Comparison of ENCODE assay signal across 44 cellular contexts in genomic region chr16:49347476-49347875, GRCh38. TPM values are rescaled to one million over a fixed set of nuclear protein-coding genes. Genes with fewer than 3 reads are reported as not detected.
"Had no signal": no experiment of that assay in that cellular context is flagged by ENCODE, and none has a peak within 500 bp of the region (broad histone marks: within the 10 kb centered on the region; RNA-seq: fewer than 3 reads in every experiment).

No MANE protein-coding gene starts in this region.

- DNase-seq: activated effector memory CD4-positive, alpha-beta T cell treated with anti-CD3 and anti-CD28 coated beads, Interleukin-2, amount 50 U/mL, for 16 hours; activated effector memory CD4-positive, alpha-beta T cell treated with Interleukin-2 at 50 U/mL for 16 hours; activated gamma-delta T cell; activated gamma-delta T cell treated with Interleukin-2 at 50 U/mL for 16 hours; activated naive CD4-positive, alpha-beta T cell; activated naive CD4-positive, alpha-beta T cell treated with anti-CD3 and anti-CD28 coated beads for 36 hours; activated naive CD4-positive, alpha-beta T cell treated with anti-CD3 and anti-CD28 coated beads, Interleukin-2, amount 10 ng/mL, durations not matched to agents 7 days and 5 days; activated naive CD4-positive, alpha-beta T cell treated with anti-CD3 and anti-CD28 coated beads, Interleukin-2, amount 50 U/mL, for 16 hours; activated naive CD4-positive, alpha-beta T cell treated with Interleukin-2 at 50 U/mL for 16 hours; activated naive CD8-positive, alpha-beta T cell treated with anti-CD3 and anti-CD28 coated beads for 36 hours; activated naive CD8-positive, alpha-beta T cell treated with anti-CD3 and anti-CD28 coated beads, Interleukin-2, amount 10 ng/mL, durations not matched to agents 7 days and 5 days; activated naive CD8-positive, alpha-beta T cell treated with anti-CD3 and anti-CD28 coated beads, Interleukin-2, amount 50 U/mL, for 24 hours; activated T-cell treated with anti-CD3 and anti-CD28 coated beads for 4 hours; activated T-cell treated with anti-CD3 and anti-CD28 coated beads, Interleukin-2, amount 50 U/mL, for 1 hour; activated T-cell treated with anti-CD3 and anti-CD28 coated beads, Interleukin-2, amount 50 U/mL, for 24 hours; activated T-cell treated with anti-CD3 and anti-CD28 coated beads, Interleukin-2, amount 50 U/mL, for 4 hours; activated T-cell treated with anti-CD3 and anti-CD28 coated beads, Interleukin-2, amount 50 U/mL, for 48 hours; activated T-cell treated with anti-CD3 and anti-CD28 coated beads, Interleukin-2, amount 50 U/mL, for 72 hours; amniotic stem cell; amygdala; anterior cingulate cortex; aorta; body of pancreas; brain microvascular endothelial cell; caudate nucleus; central memory CD4-positive, alpha-beta T cell; cerebellar nuclear complex had no signal

- H3K27ac Mint-ChIP-seq: activated naive CD4-positive, alpha-beta T cell treated with anti-CD3 and anti-CD28 coated beads for 36 hours; activated naive CD4-positive, alpha-beta T cell treated with anti-CD3 and anti-CD28 coated beads, Interleukin-2, amount 10 ng/mL, durations not matched to agents 7 days and 5 days; activated naive CD4-positive, alpha-beta T cell treated with anti-CD3 and anti-CD28 coated beads, Interleukin-2, amount 50 U/mL, for 24 hours; activated naive CD4-positive, alpha-beta T cell treated with anti-CD3 and anti-CD28 coated beads, Interleukin-2, amount 50 U/mL, for 72 hours; activated naive CD8-positive, alpha-beta T cell; activated naive CD8-positive, alpha-beta T cell treated with anti-CD3 and anti-CD28 coated beads for 36 hours; activated naive CD8-positive, alpha-beta T cell treated with anti-CD3 and anti-CD28 coated beads, Interleukin-2, amount 10 ng/mL, durations not matched to agents 7 days and 5 days; activated naive CD8-positive, alpha-beta T cell treated with anti-CD3 and anti-CD28 coated beads, Interleukin-2, amount 50 U/mL, for 24 hours; activated T-cell treated with anti-CD3 and anti-CD28 coated beads, Interleukin-2, amount 50 U/mL, for 24 hours; activated T-cell treated with anti-CD3 and anti-CD28 coated beads, Interleukin-2, amount 50 U/mL, for 72 hours; activated T-helper 1 cell treated with anti-CD3 and anti-CD28 coated beads, Interleukin-12 subunit alpha, Interleukin-12 subunit beta, Interleukin-2, Interleukin-4 antibody, amounts not matched to agents 30 ng/mL and 10 ng/mL and 1 ng/mL, durations not matched to agents 14 hours and 24 hours and 36 hours; activated T-helper 17 cell treated with anti-CD3 and anti-CD28 coated beads, Interleukin-2, amount 50 U/mL, for 72 hours; activated T-helper 2 cell treated with anti-CD3 and anti-CD28 coated beads, Interferon-gamma antibody, Interleukin-2, Interleukin-4, amounts not matched to agents 10 μg/mL and 5 μg/mL and 100 μg/mL, durations not matched to agents 14 hours and 24 hours and 36 hours; brain had no signal

- H3K27me3 ChIP-seq: ascending aorta, body of pancreas, brain microvascular endothelial cell had no signal

- ATAC-seq: activated naive CD4-positive, alpha-beta T cell treated with anti-CD3 and anti-CD28 coated beads, Interleukin-2, amount 50 U/mL, for 72 hours; activated naive CD8-positive, alpha-beta T cell treated with anti-CD3 and anti-CD28 coated beads, Interleukin-2, amount 50 U/mL, for 24 hours; activated T-cell treated with anti-CD3 and anti-CD28 coated beads, Interleukin-2, amount 50 U/mL, for 4 hours; activated T-cell treated with anti-CD3 and anti-CD28 coated beads, Interleukin-2, amount 50 U/mL, for 72 hours; activated T-helper 17 cell treated with anti-CD3 and anti-CD28 coated beads, Interleukin-2, amount 50 U/mL, for 72 hours; body of pancreas had no signal

- H3K4me1 Mint-ChIP-seq: activated naive CD4-positive, alpha-beta T cell treated with anti-CD3 and anti-CD28 coated beads, Interleukin-2, amount 10 ng/mL, durations not matched to agents 7 days and 5 days; activated naive CD4-positive, alpha-beta T cell treated with anti-CD3 and anti-CD28 coated beads, Interleukin-2, amount 50 U/mL, for 24 hours; activated naive CD8-positive, alpha-beta T cell treated with anti-CD3 and anti-CD28 coated beads for 36 hours; activated naive CD8-positive, alpha-beta T cell treated with anti-CD3 and anti-CD28 coated beads, Interleukin-2, amount 10 ng/mL, durations not matched to agents 7 days and 5 days; activated naive CD8-positive, alpha-beta T cell treated with anti-CD3 and anti-CD28 coated beads, Interleukin-2, amount 50 U/mL, for 24 hours; brain; central memory CD8-positive, alpha-beta T cell had no signal

- H3K4me3 ChIP-seq: adrenal gland, ascending aorta, body of pancreas, breast epithelium, cardiac muscle cell had no signal

- H3K36me3 ChIP-seq: adrenal gland, ascending aorta, brain microvascular endothelial cell, breast epithelium, cardiac muscle cell had no signal

- H3K9me3 ChIP-seq: adrenal gland, ascending aorta, body of pancreas, breast epithelium had no signal

- H3K4me1 ChIP-seq: adrenal gland, ascending aorta, body of pancreas, breast epithelium had no signal

- H3K9me3 Mint-ChIP-seq: activated naive CD4-positive, alpha-beta T cell treated with anti-CD3 and anti-CD28 coated beads for 36 hours; activated naive CD4-positive, alpha-beta T cell treated with anti-CD3 and anti-CD28 coated beads, Interleukin-2, amount 10 ng/mL, durations not matched to agents 7 days and 5 days; activated naive CD4-positive, alpha-beta T cell treated with anti-CD3 and anti-CD28 coated beads, Interleukin-2, amount 50 U/mL, for 24 hours; activated naive CD4-positive, alpha-beta T cell treated with anti-CD3 and anti-CD28 coated beads, Interleukin-2, amount 50 U/mL, for 72 hours; activated naive CD8-positive, alpha-beta T cell treated with anti-CD3 and anti-CD28 coated beads for 36 hours; activated naive CD8-positive, alpha-beta T cell treated with anti-CD3 and anti-CD28 coated beads, Interleukin-2, amount 10 ng/mL, durations not matched to agents 7 days and 5 days; activated naive CD8-positive, alpha-beta T cell treated with anti-CD3 and anti-CD28 coated beads, Interleukin-2, amount 50 U/mL, for 24 hours; activated T-cell treated with anti-CD3 and anti-CD28 coated beads, Interleukin-2, amount 50 U/mL, for 24 hours; activated T-cell treated with anti-CD3 and anti-CD28 coated beads, Interleukin-2, amount 50 U/mL, for 4 hours; activated T-cell treated with anti-CD3 and anti-CD28 coated beads, Interleukin-2, amount 50 U/mL, for 72 hours; activated T-helper 1 cell treated with anti-CD3 and anti-CD28 coated beads, Interleukin-12 subunit alpha, Interleukin-12 subunit beta, Interleukin-2, Interleukin-4 antibody, amounts not matched to agents 30 ng/mL and 10 ng/mL and 1 ng/mL, durations not matched to agents 14 hours and 24 hours and 36 hours; activated T-helper 17 cell treated with anti-CD3 and anti-CD28 coated beads, Interleukin-2, amount 50 U/mL, for 72 hours; activated T-helper 2 cell treated with anti-CD3 and anti-CD28 coated beads, Interferon-gamma antibody, Interleukin-2, Interleukin-4, amounts not matched to agents 10 μg/mL and 5 μg/mL and 100 μg/mL, durations not matched to agents 14 hours and 24 hours and 36 hours; central memory CD8-positive, alpha-beta T cell had no signal

- H3K36me3 Mint-ChIP-seq: activated naive CD4-positive, alpha-beta T cell treated with anti-CD3 and anti-CD28 coated beads, Interleukin-2, amount 10 ng/mL, durations not matched to agents 7 days and 5 days; activated naive CD4-positive, alpha-beta T cell treated with anti-CD3 and anti-CD28 coated beads, Interleukin-2, amount 50 U/mL, for 24 hours; activated naive CD4-positive, alpha-beta T cell treated with anti-CD3 and anti-CD28 coated beads, Interleukin-2, amount 50 U/mL, for 72 hours; activated naive CD8-positive, alpha-beta T cell; activated naive CD8-positive, alpha-beta T cell treated with anti-CD3 and anti-CD28 coated beads for 36 hours; activated naive CD8-positive, alpha-beta T cell treated with anti-CD3 and anti-CD28 coated beads, Interleukin-2, amount 10 ng/mL, durations not matched to agents 7 days and 5 days; brain had no signal

- H3K4me3 Mint-ChIP-seq: activated naive CD4-positive, alpha-beta T cell treated with anti-CD3 and anti-CD28 coated beads for 36 hours; activated naive CD4-positive, alpha-beta T cell treated with anti-CD3 and anti-CD28 coated beads, Interleukin-2, amount 10 ng/mL, durations not matched to agents 7 days and 5 days; activated naive CD4-positive, alpha-beta T cell treated with anti-CD3 and anti-CD28 coated beads, Interleukin-2, amount 50 U/mL, for 24 hours; activated naive CD8-positive, alpha-beta T cell; activated naive CD8-positive, alpha-beta T cell treated with anti-CD3 and anti-CD28 coated beads for 36 hours; activated naive CD8-positive, alpha-beta T cell treated with anti-CD3 and anti-CD28 coated beads, Interleukin-2, amount 10 ng/mL, durations not matched to agents 7 days and 5 days; activated naive CD8-positive, alpha-beta T cell treated with anti-CD3 and anti-CD28 coated beads, Interleukin-2, amount 50 U/mL, for 24 hours; activated T-cell treated with anti-CD3 and anti-CD28 coated beads, Interleukin-2, amount 50 U/mL, for 24 hours; activated T-cell treated with anti-CD3 and anti-CD28 coated beads, Interleukin-2, amount 50 U/mL, for 4 hours; activated T-cell treated with anti-CD3 and anti-CD28 coated beads, Interleukin-2, amount 50 U/mL, for 72 hours; activated T-helper 1 cell treated with anti-CD3 and anti-CD28 coated beads, Interleukin-12 subunit alpha, Interleukin-12 subunit beta, Interleukin-2, Interleukin-4 antibody, amounts not matched to agents 30 ng/mL and 10 ng/mL and 1 ng/mL, durations not matched to agents 14 hours and 24 hours and 36 hours; activated T-helper 17 cell treated with anti-CD3 and anti-CD28 coated beads, Interleukin-2, amount 50 U/mL, for 72 hours; brain; central memory CD8-positive, alpha-beta T cell had no signal

- H3K27me3 Mint-ChIP-seq: central memory CD8-positive, alpha-beta T cell had no signal

- H3K27ac ChIP-seq: adrenal gland, ascending aorta, body of pancreas, brain microvascular endothelial cell, breast epithelium, cardiac muscle cell had no signal

RNA-seq across cellular contexts. Expression of gene C16orf78, which starts 26.1 kb away (rescaled TPM):
- total RNA-seq: activated naive CD4-positive, alpha-beta T cell treated with anti-CD3 and anti-CD28 coated beads for 36 hours; activated naive CD4-positive, alpha-beta T cell treated with anti-CD3 and anti-CD28 coated beads, Interleukin-2, amount 50 U/mL, for 72 hours; activated naive CD8-positive, alpha-beta T cell treated with anti-CD3 and anti-CD28 coated beads for 36 hours; activated naive CD8-positive, alpha-beta T cell treated with anti-CD3 and anti-CD28 coated beads, Interleukin-2, amount 10 ng/mL, durations not matched to agents 7 days and 5 days; activated T-cell treated with anti-CD3 and anti-CD28 coated beads, Interleukin-2, amount 50 U/mL, for 4 hours; activated T-cell treated with anti-CD3 and anti-CD28 coated beads, Interleukin-2, amount 50 U/mL, for 72 hours; activated T-helper 1 cell treated with anti-CD3 and anti-CD28 coated beads, Interleukin-12 subunit alpha, Interleukin-12 subunit beta, Interleukin-2, Interleukin-4 antibody, amounts not matched to agents 30 ng/mL and 10 ng/mL and 1 ng/mL, durations not matched to agents 14 hours and 24 hours and 36 hours; activated T-helper 17 cell treated with anti-CD3 and anti-CD28 coated beads, Interleukin-2, amount 50 U/mL, for 72 hours; activated T-helper 2 cell treated with anti-CD3 and anti-CD28 coated beads, Interferon-gamma antibody, Interleukin-2, Interleukin-4, amounts not matched to agents 10 μg/mL and 5 μg/mL and 100 μg/mL, durations not matched to agents 14 hours and 24 hours and 36 hours; adrenal gland; aorta; ascending aorta; astrocyte; body of pancreas; breast epithelium; bronchial epithelial cell; cardiac muscle cell; cerebellum; chondrocyte had no signal
- polyA plus RNA-seq: adipose tissue, adrenal gland, aorta, cardiac muscle cell had no signal
